1 cellular context compared by ENCODE assay signal in the genomic region with DNA sequence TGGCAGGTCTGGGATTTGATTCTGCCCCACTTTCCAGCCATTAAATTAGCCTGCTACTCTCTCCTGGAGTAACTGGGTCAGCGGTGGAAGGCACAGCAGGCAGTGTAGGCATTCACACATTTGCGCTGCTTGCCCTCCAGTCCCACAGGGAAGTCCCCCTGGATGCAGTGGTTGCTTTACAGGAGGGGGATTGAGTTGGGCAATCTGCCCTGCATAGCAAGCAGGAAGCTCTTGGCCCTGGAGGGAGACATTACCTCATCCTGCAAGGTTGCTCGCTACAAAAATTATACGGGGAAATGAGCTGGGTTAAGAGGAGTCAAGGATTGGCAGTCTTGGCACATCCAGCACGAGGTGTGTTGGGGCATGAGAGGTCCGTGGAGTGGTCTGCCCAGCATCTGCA.
TF ChIP-seq lines count a peak whose summit lies in the region.

No MANE protein-coding gene starts in this region.

TF ChIP-seq in HEK293, 187 proteins besides CTCF, POLR2A, EP300 and RAD21 (continued from another document):
- TF ChIP-seq ZNF654 (tag by site-specific recombination; IDR thresholded peaks at IDR 0.05; ENCODE audit: low read depth) (no peak), KLF9 (tag by site-specific recombination; IDR thresholded peaks at IDR 0.05; ENCODE audit: low read depth) (no peak), ZNF433 (tag by site-specific recombination; IDR thresholded peaks at IDR 0.05; ENCODE audit: low read depth) (no peak)
